17 cellular contexts compared by ENCODE assay signal in genomic region chr9:110842976-110843375, GRCh38.
"Had no signal": no experiment of that assay in that cellular context is flagged by ENCODE, and none has a peak within 500 bp of the region (broad histone marks: within the 10 kb centered on the region; RNA-seq: fewer than 3 reads in every experiment).

No MANE protein-coding gene starts in this region.

- ATAC-seq: activated T-helper 17 cell treated with anti-CD3 and anti-CD28 coated beads, Interleukin-2, amount 50 U/mL, for 72 hours; heart right ventricle; stimulated activated naive CD8-positive, alpha-beta T cell treated with anti-CD3 and anti-CD28 coated beads, Interleukin-15, Interleukin-2, amounts not matched to agents 100 U/mL and 50 U/mL, for 24 hours had no signal

- H3K36me3 ChIP-seq: breast epithelium, heart right ventricle, left ventricle myocardium inferior, right atrium auricular region, transverse colon, vagina had no signal

- H3K27me3 ChIP-seq: breast epithelium, heart right ventricle, right atrium auricular region, transverse colon, vagina had no signal

- DNase-seq: activated CD4-positive, alpha-beta T cell treated with anti-CD3 and anti-CD28 coated beads, Interleukin-2, amount 50 U/mL, for 48 hours; activated naive CD4-positive, alpha-beta T cell treated with Interleukin-2 at 50 U/mL for 16 hours; activated T-cell treated with anti-CD3 and anti-CD28 coated beads for 4 hours; aorta; heart right ventricle; kidney glomerular epithelial cell; left ventricle myocardium inferior; mammary epithelial cell; stimulated activated naive CD8-positive, alpha-beta T cell treated with anti-CD3 and anti-CD28 coated beads, Interleukin-15, Interleukin-2, amounts not matched to agents 100 U/mL and 50 U/mL, for 24 hours; T-helper 2 cell; transverse colon had no signal

- H3K9me3 ChIP-seq: breast epithelium, right atrium auricular region, transverse colon, vagina had no signal

- H3K4me1 ChIP-seq: breast epithelium, left ventricle myocardium inferior, right atrium auricular region, transverse colon, vagina had no signal

- H3K27ac ChIP-seq: breast epithelium, coronary artery, heart right ventricle, left ventricle myocardium inferior, right atrium auricular region, transverse colon, vagina, VCaP had no signal

- H3K4me3 ChIP-seq: breast epithelium, coronary artery, heart right ventricle, left ventricle myocardium inferior, right atrium auricular region, transverse colon, vagina had no signal
